ENCODE assay signal across 1 cellular context in genomic region chr1:85320371-85321131, GRCh38.
TF ChIP-seq lines count a peak whose summit lies in the region.

No MANE protein-coding gene starts in this region.

TF ChIP-seq in IMR-90, 13 proteins besides CTCF, POLR2A, EP300 and RAD21:
- TF ChIP-seq CHD1 (IDR thresholded peaks at IDR 0.05; ENCODE audit: low read depth, low read length) (0 out of 2 replicates have a peak, but pooled peaks have one; percentile 56), SMC3 (IDR thresholded peaks at IDR 0.05; ENCODE audit: low read depth, low read length) (no peak), USF2 (IDR thresholded peaks at IDR 0.05; ENCODE audit: low read depth, low read length) (no peak), ELK1 (IDR thresholded peaks at IDR 0.05; ENCODE audit: borderline replicate concordance, low read depth, low read length) (no peak)
